In genomic region chr14:41749425-41749824, GRCh38 we compare ENCODE assay signal across 9 cellular contexts.
A peak's percentile ranks its signal among the peaks of the same experiment; 100 is the strongest.
DNase-seq lines count a peak whose midpoint lies in the region; ATAC-seq and TF ChIP-seq lines count a peak whose summit lies in the region.
"Had no signal": no experiment of that assay in that cellular context is flagged by ENCODE, and none has a peak within 500 bp of the region (broad histone marks: within the 10 kb centered on the region; RNA-seq: fewer than 3 reads in every experiment).

No MANE protein-coding gene starts in this region.

- no peak for TF ChIP-seq CTCF in AG10803 (conservative IDR thresholded peaks at IDR 0.05; ENCODE audit: low read length)
- TF ChIP-seq CTCF in osteoblast (IDR thresholded peaks at IDR 0.05; ENCODE audit: extremely low read depth, low read depth, low read length): no peak
- no peak for TF ChIP-seq CTCF in endothelial cell (IDR thresholded peaks at IDR 0.05; ENCODE audit: unreplicated experiment)

- no peaks in the 10 kb centered on the region for H3K36me3 Mint-ChIP-seq in activated T-helper 2 cell treated with anti-CD3 and anti-CD28 coated beads, Interferon-gamma antibody, Interleukin-2, Interleukin-4, amounts not matched to agents 10 μg/mL and 5 μg/mL and 100 μg/mL, durations not matched to agents 14 hours and 24 hours and 36 hours (ENCODE audit: low read depth)
- no peaks in the 10 kb centered on the region for H3K36me3 Mint-ChIP-seq in endothelial cell (ENCODE audit: low read depth, unreplicated experiment)

- H4K20me1 ChIP-seq in osteoblast (ENCODE audit: insufficient read depth, low read length): no peaks in the 10 kb centered on the region

- H3K9me3 Mint-ChIP-seq in activated T-helper 2 cell treated with anti-CD3 and anti-CD28 coated beads, Interferon-gamma antibody, Interleukin-2, Interleukin-4, amounts not matched to agents 10 μg/mL and 5 μg/mL and 100 μg/mL, durations not matched to agents 14 hours and 24 hours and 36 hours: peaks cover under 1% of the 10 kb centered on the region
- H3K9me3 Mint-ChIP-seq in endothelial cell (ENCODE audit: unreplicated experiment): no peaks in the 10 kb centered on the region

- H3K4me3 Mint-ChIP-seq in activated T-helper 2 cell treated with anti-CD3 and anti-CD28 coated beads, Interferon-gamma antibody, Interleukin-2, Interleukin-4, amounts not matched to agents 10 μg/mL and 5 μg/mL and 100 μg/mL, durations not matched to agents 14 hours and 24 hours and 36 hours (ENCODE audit: low read depth): peak overlapping the region; percentile 31
- no peak overlapping the region for H3K4me3 Mint-ChIP-seq in endothelial cell (ENCODE audit: unreplicated experiment)

- H3K4me3 ChIP-seq in AG10803 (ENCODE audit: low read length) (peak overlapping the region; percentile 43), osteoblast (ENCODE audit: insufficient read depth, low read length) (peak overlapping the region; percentile 37)

- no peaks in the 10 kb centered on the region for H3K9me3 ChIP-seq in osteoblast (ENCODE audit: low read depth, low read length)

- H3K79me2 ChIP-seq in osteoblast (ENCODE audit: insufficient read depth, low read length): no peaks in the 10 kb centered on the region

- no peak overlapping the region for H3K27ac Mint-ChIP-seq in activated T-helper 2 cell treated with anti-CD3 and anti-CD28 coated beads, Interferon-gamma antibody, Interleukin-2, Interleukin-4, amounts not matched to agents 10 μg/mL and 5 μg/mL and 100 μg/mL, durations not matched to agents 14 hours and 24 hours and 36 hours
- no peak overlapping the region for H3K27ac Mint-ChIP-seq in endothelial cell (ENCODE audit: unreplicated experiment)
- H3K27ac Mint-ChIP-seq: brain had no signal

- peak overlapping the region; percentile 15 for H2AFZ ChIP-seq in osteoblast (ENCODE audit: low read length)

- H3K36me3 ChIP-seq in osteoblast (ENCODE audit: insufficient read depth, low read length): no peaks in the 10 kb centered on the region

- H3K4me2 ChIP-seq in osteoblast (ENCODE audit: insufficient read depth, low read length): peak overlapping the region; percentile 48

- H3K4me1 Mint-ChIP-seq in activated T-helper 2 cell treated with anti-CD3 and anti-CD28 coated beads, Interferon-gamma antibody, Interleukin-2, Interleukin-4, amounts not matched to agents 10 μg/mL and 5 μg/mL and 100 μg/mL, durations not matched to agents 14 hours and 24 hours and 36 hours (ENCODE audit: low read depth): peaks cover 3% of the 10 kb centered on the region
- H3K4me1 Mint-ChIP-seq in endothelial cell (ENCODE audit: unreplicated experiment): no peaks in the 10 kb centered on the region
- H3K4me1 Mint-ChIP-seq: brain had no signal

- intact Hi-C loops in activated T-helper 2 cell treated with anti-CD3 and anti-CD28 coated beads, Interferon-gamma antibody, Interleukin-2, Interleukin-4, amounts not matched to agents 10 μg/mL and 5 μg/mL and 100 μg/mL, durations not matched to agents 14 hours and 24 hours and 36 hours (cut with micrococcal nuclease): no loop called here

- DNase-seq in AG10803 (ENCODE audit: low read depth): peak; percentile 4
- DNase-seq in activated T-helper 2 cell treated with anti-CD3 and anti-CD28 coated beads, Interferon-gamma antibody, Interleukin-2, Interleukin-4, amounts not matched to agents 10 μg/mL and 5 μg/mL and 100 μg/mL, durations not matched to agents 14 hours and 24 hours and 36 hours (ENCODE audit: low spot score): no peak
- DNase-seq in osteoblast (ENCODE audit: insufficient read length, low spot score, missing footprints): no peak
- DNase-seq in EL: no peak
- DNase-seq in endothelial cell (ENCODE audit: low spot score): no peak
- DNase-seq in DMS79 (lab: John Stamatoyannopoulos, UW): no peak

- no peak overlapping the region for H3K27ac ChIP-seq in osteoblast (ENCODE audit: low read depth, low read length)

- ATAC-seq in GM19328 (IDR thresholded peaks at IDR 0.05; ENCODE audit: unreplicated experiment) (peak; percentile 73), HG03575 (IDR thresholded peaks at IDR 0.05; ENCODE audit: extremely low read depth, insufficient number of reproducible peaks, low FRiP score, unreplicated experiment) (peak; percentile 85)

- no peaks in the 10 kb centered on the region for H3K4me1 ChIP-seq in osteoblast (ENCODE audit: insufficient read depth, low read length)

- no peaks in the 10 kb centered on the region for H3K27me3 ChIP-seq in osteoblast (ENCODE audit: insufficient read depth, low read length)

- H3K27me3 Mint-ChIP-seq in activated T-helper 2 cell treated with anti-CD3 and anti-CD28 coated beads, Interferon-gamma antibody, Interleukin-2, Interleukin-4, amounts not matched to agents 10 μg/mL and 5 μg/mL and 100 μg/mL, durations not matched to agents 14 hours and 24 hours and 36 hours (ENCODE audit: low read depth): no peaks in the 10 kb centered on the region
- peaks cover 3% of the 10 kb centered on the region for H3K27me3 Mint-ChIP-seq in endothelial cell (ENCODE audit: unreplicated experiment)
- H3K27me3 Mint-ChIP-seq: brain had no signal
